In genomic region chr2:101253713-101254085, GRCh38 we compare ENCODE assay signal across 8 cellular contexts. TPM values are rescaled to one million over a fixed set of nuclear protein-coding genes. Genes with fewer than 3 reads are reported as not detected.
DNase-seq lines count a peak whose midpoint lies in the region; ATAC-seq and TF ChIP-seq lines count a peak whose summit lies in the region.

No MANE protein-coding gene starts in this region.

- peaks cover 32% of the 10 kb centered on the region for H3K4me1 Mint-ChIP-seq in T-helper 1 cell treated with Interleukin-12 subunit alpha and Interleukin-12 subunit beta and Interleukin-4 antibody, amounts not matched to agents 30 μg/mL and 1 μg/mL, for 36 hours (ENCODE audit: low read depth)

- DNase-seq in fibroblast of the aortic adventitia (ENCODE audit: low read depth) (peak; percentile 18), skeletal muscle cell (ENCODE audit: low read depth) (no peak), DMS53 (lab: John Stamatoyannopoulos, UW) (no peak), NCI-H82 treated with DMSO at 0.1 percent for 48 hours (lab: John Stamatoyannopoulos, UW; ENCODE audit: unreplicated experiment) (no peak)
- DNase-seq in central memory CD4-positive, alpha-beta T cell = no peak

- peak overlapping the region; percentile 96 for H3K4me3 Mint-ChIP-seq in T-helper 1 cell treated with Interleukin-12 subunit alpha and Interleukin-12 subunit beta and Interleukin-4 antibody, amounts not matched to agents 30 μg/mL and 1 μg/mL, for 36 hours

- H3K4me3 ChIP-seq in GM12875 (ENCODE audit: low read depth, low read length) (peak overlapping the region; percentile 92), fibroblast of the aortic adventitia (ENCODE audit: low read depth, low read length) (peak overlapping the region; percentile 98), skeletal muscle cell (ENCODE audit: low read depth, low read length) (peak overlapping the region; percentile 99)

- peak overlapping the region; percentile 96 for H3K27ac Mint-ChIP-seq in T-helper 1 cell treated with Interleukin-12 subunit alpha and Interleukin-12 subunit beta and Interleukin-4 antibody, amounts not matched to agents 30 μg/mL and 1 μg/mL, for 36 hours

- peaks cover 23% of the 10 kb centered on the region for H3K36me3 Mint-ChIP-seq in T-helper 1 cell treated with Interleukin-12 subunit alpha and Interleukin-12 subunit beta and Interleukin-4 antibody, amounts not matched to agents 30 μg/mL and 1 μg/mL, for 36 hours (ENCODE audit: low read depth)

- no peak for ATAC-seq in HG02642 (IDR thresholded peaks at IDR 0.05; ENCODE audit: poor library complexity, unreplicated experiment)

- H3K27me3 Mint-ChIP-seq in T-helper 1 cell treated with Interleukin-12 subunit alpha and Interleukin-12 subunit beta and Interleukin-4 antibody, amounts not matched to agents 30 μg/mL and 1 μg/mL, for 36 hours (ENCODE audit: low read depth) = no peaks in the 10 kb centered on the region

- no peak for TF ChIP-seq CTCF in GM12875 (IDR thresholded peaks at IDR 0.05; ENCODE audit: borderline replicate concordance, insufficient read depth, low read depth, low read length)
- no peak for TF ChIP-seq CTCF in fibroblast of the aortic adventitia (IDR thresholded peaks at IDR 0.05; ENCODE audit: insufficient read depth, low read length)

- H3K9me3 Mint-ChIP-seq in T-helper 1 cell treated with Interleukin-12 subunit alpha and Interleukin-12 subunit beta and Interleukin-4 antibody, amounts not matched to agents 30 μg/mL and 1 μg/mL, for 36 hours = no peaks in the 10 kb centered on the region

RNA-seq across cellular contexts. Expression of gene CNOT11, which starts 1.0 kb away (rescaled TPM):
- total RNA-seq in fibroblast of the aortic adventitia (ENCODE audit: low replicate concordance) = 13.7 and 48.4 TPM in 2 replicates

RNA-seq across cellular contexts. Expression of gene RNF149, which starts 54.8 kb away (rescaled TPM):
- 46.4 and 50.7 TPM in 2 replicates for total RNA-seq in fibroblast of the aortic adventitia (ENCODE audit: low replicate concordance)
